ENCODE assay signal across 35 cellular contexts in genomic region chr3:72465853-72466252, GRCh38.
"Had no signal": no experiment of that assay in that cellular context is flagged by ENCODE, and none has a peak within 500 bp of the region (broad histone marks: within the 10 kb centered on the region; RNA-seq: fewer than 3 reads in every experiment).

No MANE protein-coding gene starts in this region.

- H3K4me3 ChIP-seq: ascending aorta, cardiac muscle cell had no signal

- H3K27me3 Mint-ChIP-seq: activated CD8-positive, alpha-beta memory T cell treated with anti-CD3 and anti-CD28 coated beads, Interleukin-2, amount 10 ng/mL, durations not matched to agents 7 days and 5 days; activated naive CD4-positive, alpha-beta T cell treated with anti-CD3 and anti-CD28 coated beads, Interleukin-2, amount 50 U/mL, for 24 hours had no signal

- H3K27me3 ChIP-seq: ascending aorta, cardiac muscle cell had no signal

- H3K36me3 Mint-ChIP-seq: activated naive CD4-positive, alpha-beta T cell treated with anti-CD3 and anti-CD28 coated beads, Interleukin-2, amount 50 U/mL, for 24 hours had no signal

- DNase-seq: activated CD4-positive, alpha-beta memory T cell treated with anti-CD3 and anti-CD28 coated beads, Interleukin-2, amount 10 ng/mL, durations not matched to agents 7 days and 5 days; activated CD4-positive, alpha-beta T cell treated with anti-CD3 and anti-CD28 coated beads for 1 hour; activated CD4-positive, alpha-beta T cell treated with anti-CD3 and anti-CD28 coated beads for 48 hours; activated CD4-positive, CD25-positive, alpha-beta regulatory T cell; activated CD8-positive, alpha-beta memory T cell treated with anti-CD3 and anti-CD28 coated beads for 24 hours; activated CD8-positive, alpha-beta memory T cell treated with anti-CD3 and anti-CD28 coated beads, Interleukin-2, amount 10 ng/mL, durations not matched to agents 7 days and 5 days; activated CD8-positive, alpha-beta memory T cell treated with anti-CD3 and anti-CD28 coated beads, Interleukin-2, amount 50 U/mL, for 48 hours; activated gamma-delta T cell; activated naive CD4-positive, alpha-beta T cell treated with Interleukin-2 at 50 U/mL for 16 hours; activated naive CD8-positive, alpha-beta T cell treated with anti-CD3 and anti-CD28 coated beads, Interleukin-2, amount 10 ng/mL, durations not matched to agents 7 days and 5 days; activated T-cell treated with anti-CD3 and anti-CD28 coated beads, Interleukin-2, amount 50 U/mL, for 1 hour; activated T-cell treated with anti-CD3 and anti-CD28 coated beads, Interleukin-2, amount 50 U/mL, for 72 hours; amygdala; KG1; MM.1S; NCI-H1048; NCI-H1105 treated with DMSO at 0.1 percent for 48 hours; NCI-H1436; NCI-H1694; NCI-H1930; NCI-H2081 treated with DMSO at 0.1 percent for 48 hours; NCI-H226; NCI-H446 treated with DMSO at 0.1 percent for 48 hours; NCI-H524; NCI-H69; SW 1271; T-helper 1 cell; T-helper 2 cell; T-helper 9 cell; WERI-Rb-1 had no signal

- ATAC-seq: activated CD8-positive, alpha-beta memory T cell treated with anti-CD3 and anti-CD28 coated beads, Interleukin-2, amount 10 ng/mL, durations not matched to agents 7 days and 5 days; activated T-cell treated with anti-CD3 and anti-CD28 coated beads, Interleukin-2, amount 50 U/mL, for 72 hours; activated T-helper 17 cell treated with anti-CD3 and anti-CD28 coated beads, Interleukin-2, amount 50 U/mL, for 72 hours; Panc1 had no signal

- H3K27ac ChIP-seq: ascending aorta, cardiac muscle cell, WERI-Rb-1 had no signal

- H3K9me3 Mint-ChIP-seq: activated naive CD4-positive, alpha-beta T cell treated with anti-CD3 and anti-CD28 coated beads, Interleukin-2, amount 50 U/mL, for 24 hours; activated T-helper 17 cell treated with anti-CD3 and anti-CD28 coated beads, Interleukin-2, amount 50 U/mL, for 72 hours had no signal

- H3K4me1 Mint-ChIP-seq: activated CD4-positive, alpha-beta memory T cell treated with anti-CD3 and anti-CD28 coated beads, Interleukin-2, amount 10 ng/mL, durations not matched to agents 7 days and 5 days; activated naive CD4-positive, alpha-beta T cell treated with anti-CD3 and anti-CD28 coated beads, Interleukin-2, amount 50 U/mL, for 24 hours; activated T-helper 17 cell treated with anti-CD3 and anti-CD28 coated beads, Interleukin-2, amount 50 U/mL, for 72 hours had no signal

- H3K36me3 ChIP-seq: ascending aorta, cardiac muscle cell, WERI-Rb-1 had no signal

- H3K4me1 ChIP-seq: ascending aorta had no signal

- H3K27ac Mint-ChIP-seq: activated CD4-positive, alpha-beta memory T cell treated with anti-CD3 and anti-CD28 coated beads, Interleukin-2, amount 10 ng/mL, durations not matched to agents 7 days and 5 days; activated CD8-positive, alpha-beta memory T cell treated with anti-CD3 and anti-CD28 coated beads, Interleukin-2, amount 10 ng/mL, durations not matched to agents 7 days and 5 days; activated naive CD4-positive, alpha-beta T cell treated with anti-CD3 and anti-CD28 coated beads, Interleukin-2, amount 50 U/mL, for 24 hours; activated naive CD8-positive, alpha-beta T cell treated with anti-CD3 and anti-CD28 coated beads, Interleukin-2, amount 10 ng/mL, durations not matched to agents 7 days and 5 days; activated T-cell treated with anti-CD3 and anti-CD28 coated beads, Interleukin-2, amount 50 U/mL, for 72 hours; activated T-helper 17 cell treated with anti-CD3 and anti-CD28 coated beads, Interleukin-2, amount 50 U/mL, for 72 hours had no signal

- H3K9me3 ChIP-seq: ascending aorta had no signal

- H3K4me3 Mint-ChIP-seq: activated CD4-positive, alpha-beta memory T cell treated with anti-CD3 and anti-CD28 coated beads, Interleukin-2, amount 10 ng/mL, durations not matched to agents 7 days and 5 days; activated CD8-positive, alpha-beta memory T cell treated with anti-CD3 and anti-CD28 coated beads, Interleukin-2, amount 10 ng/mL, durations not matched to agents 7 days and 5 days; activated naive CD4-positive, alpha-beta T cell treated with anti-CD3 and anti-CD28 coated beads, Interleukin-2, amount 50 U/mL, for 24 hours; activated naive CD8-positive, alpha-beta T cell treated with anti-CD3 and anti-CD28 coated beads, Interleukin-2, amount 10 ng/mL, durations not matched to agents 7 days and 5 days; activated T-cell treated with anti-CD3 and anti-CD28 coated beads, Interleukin-2, amount 50 U/mL, for 72 hours; activated T-helper 17 cell treated with anti-CD3 and anti-CD28 coated beads, Interleukin-2, amount 50 U/mL, for 72 hours had no signal
